Comparison of ENCODE assay signal across 20 cellular contexts in the genomic region with DNA sequence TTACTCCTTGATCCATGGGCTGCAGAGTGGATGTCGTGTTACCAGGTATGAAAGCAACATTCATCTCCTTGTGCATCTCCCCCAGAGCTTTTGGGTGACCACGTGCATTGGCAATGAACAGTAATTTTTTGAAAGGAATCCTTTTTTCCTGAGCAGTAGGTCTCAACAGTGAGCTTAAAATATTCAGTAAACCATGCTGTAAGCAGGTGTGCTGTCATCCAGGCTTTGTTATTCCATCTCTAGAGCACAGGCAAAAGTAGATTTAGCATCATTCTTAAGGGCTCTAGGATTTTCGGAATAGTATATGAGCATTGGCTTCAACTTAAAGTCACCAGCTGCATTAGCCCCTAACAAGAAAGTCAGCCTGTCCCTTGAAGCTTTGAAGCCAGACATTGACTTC. TPM values are rescaled to one million over a fixed set of nuclear protein-coding genes. Genes with fewer than 3 reads are reported as not detected.
DNase-seq lines count a peak whose midpoint lies in the region; ATAC-seq lines count a peak whose summit lies in the region.
"Had no signal": no experiment of that assay in that cellular context is flagged by ENCODE, and none has a peak within 500 bp of the region (broad histone marks: within the 10 kb centered on the region; RNA-seq: fewer than 3 reads in every experiment).

No MANE protein-coding gene starts in this region.

- H3K27ac Mint-ChIP-seq in T-helper 2 cell treated with Interferon-gamma antibody and Interleukin-4, amounts not matched to agents 5 μg/mL and 100 μg/mL, for 36 hours = no peak overlapping the region
- peak overlapping the region in 2 of 3 donors; percentile 67 to 78 for H3K27ac Mint-ChIP-seq in CD4-positive, CD25-positive, alpha-beta regulatory T cell
- peak overlapping the region; percentile 73 for H3K27ac Mint-ChIP-seq in activated CD4-positive, alpha-beta memory T cell treated with anti-CD3 and anti-CD28 coated beads, Interleukin-2, amount 10 ng/mL, durations not matched to agents 7 days and 5 days
- peak overlapping the region; percentile 83 to 87 for H3K27ac Mint-ChIP-seq in effector memory CD8-positive, alpha-beta T cell

- POLR2A ChIA-PET in activated CD4-positive, alpha-beta memory T cell treated with anti-CD3 and anti-CD28 coated beads, Interleukin-2, amount 10 ng/mL, durations not matched to agents 7 days and 5 days (lab: Charles Lee) = interaction anchor here (0.7 to 2.6 kb wide), 7 partner anchors 8 to 1488 kb away, joined by 3 to 9 read pairs (median 5); no protein-coding TSS in a partner anchor

- no peaks in the 10 kb centered on the region for H3K27me3 ChIP-seq in CD4-positive, CD25-positive, alpha-beta regulatory T cell (ENCODE audit: control insufficient read depth, insufficient read depth, low read length)
- H3K27me3 ChIP-seq: BLaER1 treated with 17β-estradiol and CSF1 and Interleukin-3, amounts not matched to agents 10 nM and 100 nM; Peyer's patch had no signal

- no peak for DNase-seq in T-helper 2 cell treated with Interferon-gamma antibody and Interleukin-4, amounts not matched to agents 5 μg/mL and 100 μg/mL, for 36 hours (ENCODE audit: low spot score)
- no peak for DNase-seq in T-helper 2 cell
- DNase-seq in CD4-positive, CD25-positive, alpha-beta regulatory T cell = no peak
- DNase-seq in activated CD4-positive, alpha-beta memory T cell treated with anti-CD3 and anti-CD28 coated beads, Interleukin-2, amount 10 ng/mL, durations not matched to agents 7 days and 5 days = no peak
- DNase-seq in effector memory CD8-positive, alpha-beta T cell = no peak
- DNase-seq in DMS 273 treated with DMSO at 0.1 percent for 48 hours (lab: John Stamatoyannopoulos, UW) = no peak
- DNase-seq: ACHN, DMS53, GF-D8, MM.1S, NCI-H1048, NCI-H1417 treated with DMSO at 0.1 percent for 48 hours, NCI-H187, NCI-H446, NCI-H526 had no signal

- peaks cover 46% of the 10 kb centered on the region for H3K36me3 Mint-ChIP-seq in T-helper 2 cell treated with Interferon-gamma antibody and Interleukin-4, amounts not matched to agents 5 μg/mL and 100 μg/mL, for 36 hours (ENCODE audit: low read depth)
- H3K36me3 Mint-ChIP-seq in CD4-positive, CD25-positive, alpha-beta regulatory T cell = peaks cover 10% of the 10 kb centered on the region
- H3K36me3 Mint-ChIP-seq in activated CD4-positive, alpha-beta memory T cell treated with anti-CD3 and anti-CD28 coated beads, Interleukin-2, amount 10 ng/mL, durations not matched to agents 7 days and 5 days (ENCODE audit: low read depth) = peaks cover 29% of the 10 kb centered on the region
- peaks cover 25% of the 10 kb centered on the region for H3K36me3 Mint-ChIP-seq in effector memory CD8-positive, alpha-beta T cell (ENCODE audit: insufficient read depth)

- H3K9me3 Mint-ChIP-seq in T-helper 2 cell treated with Interferon-gamma antibody and Interleukin-4, amounts not matched to agents 5 μg/mL and 100 μg/mL, for 36 hours = peaks cover 3% of the 10 kb centered on the region
- no peaks in the 10 kb centered on the region for H3K9me3 Mint-ChIP-seq in CD4-positive, CD25-positive, alpha-beta regulatory T cell
- no peaks in the 10 kb centered on the region for H3K9me3 Mint-ChIP-seq in activated CD4-positive, alpha-beta memory T cell treated with anti-CD3 and anti-CD28 coated beads, Interleukin-2, amount 10 ng/mL, durations not matched to agents 7 days and 5 days
- no peaks in the 10 kb centered on the region for H3K9me3 Mint-ChIP-seq in effector memory CD8-positive, alpha-beta T cell

- CTCF ChIA-PET in activated CD4-positive, alpha-beta memory T cell treated with anti-CD3 and anti-CD28 coated beads, Interleukin-2, amount 10 ng/mL, durations not matched to agents 7 days and 5 days (lab: Charles Lee) = interaction anchor here (0.6 to 1.6 kb wide), 8 partner anchors 8 to 1102 kb away, joined by 3 to 9 read pairs (median 3); no protein-coding TSS in a partner anchor

- peaks cover 43% of the 10 kb centered on the region for H3K4me1 Mint-ChIP-seq in T-helper 2 cell treated with Interferon-gamma antibody and Interleukin-4, amounts not matched to agents 5 μg/mL and 100 μg/mL, for 36 hours (ENCODE audit: low read depth)
- H3K4me1 Mint-ChIP-seq in CD4-positive, CD25-positive, alpha-beta regulatory T cell = peaks cover 17 to 55% (median 33%) of the 10 kb centered on the region in 4 donors
- peaks cover 39% of the 10 kb centered on the region for H3K4me1 Mint-ChIP-seq in activated CD4-positive, alpha-beta memory T cell treated with anti-CD3 and anti-CD28 coated beads, Interleukin-2, amount 10 ng/mL, durations not matched to agents 7 days and 5 days
- H3K4me1 Mint-ChIP-seq in effector memory CD8-positive, alpha-beta T cell (ENCODE audit: low read depth in 2 of 2) = peaks cover 25 to 37% of the 10 kb centered on the region in 2 donors

- no peaks in the 10 kb centered on the region for H3K9me3 ChIP-seq in CD4-positive, CD25-positive, alpha-beta regulatory T cell (ENCODE audit: control insufficient read depth in 2 of 2, low read length in 2 of 2)
- H3K9me3 ChIP-seq: Peyer's patch had no signal

- H3K4me3 Mint-ChIP-seq in T-helper 2 cell treated with Interferon-gamma antibody and Interleukin-4, amounts not matched to agents 5 μg/mL and 100 μg/mL, for 36 hours = peak overlapping the region; percentile 83
- peak overlapping the region in 1 of 4 donors; percentile 77 for H3K4me3 Mint-ChIP-seq in CD4-positive, CD25-positive, alpha-beta regulatory T cell
- H3K4me3 Mint-ChIP-seq in activated CD4-positive, alpha-beta memory T cell treated with anti-CD3 and anti-CD28 coated beads, Interleukin-2, amount 10 ng/mL, durations not matched to agents 7 days and 5 days = no peak overlapping the region
- H3K4me3 Mint-ChIP-seq in effector memory CD8-positive, alpha-beta T cell = peak overlapping the region; percentile 76 to 81

- no peaks in the 10 kb centered on the region for H3K27me3 Mint-ChIP-seq in T-helper 2 cell treated with Interferon-gamma antibody and Interleukin-4, amounts not matched to agents 5 μg/mL and 100 μg/mL, for 36 hours (ENCODE audit: low read depth)
- H3K27me3 Mint-ChIP-seq in CD4-positive, CD25-positive, alpha-beta regulatory T cell = no peaks in the 10 kb centered on the region
- H3K27me3 Mint-ChIP-seq in activated CD4-positive, alpha-beta memory T cell treated with anti-CD3 and anti-CD28 coated beads, Interleukin-2, amount 10 ng/mL, durations not matched to agents 7 days and 5 days = no peaks in the 10 kb centered on the region
- no peaks in the 10 kb centered on the region for H3K27me3 Mint-ChIP-seq in effector memory CD8-positive, alpha-beta T cell

- H3K36me3 ChIP-seq in CD4-positive, CD25-positive, alpha-beta regulatory T cell (ENCODE audit: control insufficient read depth, insufficient read depth, low read length) = peaks cover 9% of the 10 kb centered on the region

- no peak for ATAC-seq in CD4-positive, CD25-positive, alpha-beta regulatory T cell (ENCODE audit: low read depth in 2 of 2)
- no peak for ATAC-seq in effector memory CD8-positive, alpha-beta T cell (replicated peaks)
- ATAC-seq in HG03025 (IDR thresholded peaks at IDR 0.05; ENCODE audit: low FRiP score, unreplicated experiment) (no peak), GM18498 (IDR thresholded peaks at IDR 0.05; ENCODE audit: unreplicated experiment) (no peak)

- peak overlapping the region; percentile 26 for H3K27ac ChIP-seq in CD4-positive, CD25-positive, alpha-beta regulatory T cell (ENCODE audit: insufficient read depth, low read length, poor library complexity, severe bottlenecking)
- H3K27ac ChIP-seq: 22Rv1; BLaER1 treated with 17β-estradiol and CSF1 and Interleukin-3, amounts not matched to agents 10 nM and 100 nM had no signal

- H3K4me1 ChIP-seq in CD4-positive, CD25-positive, alpha-beta regulatory T cell (ENCODE audit: control insufficient read depth, insufficient read depth, low read length, poor library complexity, severe bottlenecking) = peaks cover 14% of the 10 kb centered on the region

- H3K4me3 ChIP-seq in CD4-positive, CD25-positive, alpha-beta regulatory T cell (ENCODE audit: low read depth, low read length) = peak overlapping the region; percentile 83
- H3K4me3 ChIP-seq: BLaER1 treated with 17β-estradiol and CSF1 and Interleukin-3, amounts not matched to agents 10 nM and 100 nM; Peyer's patch had no signal

RNA-seq across cellular contexts. Expression of gene AGPAT3, which starts 27.3 kb away (rescaled TPM):
- 67.8 TPM for total RNA-seq in CD4-positive, CD25-positive, alpha-beta regulatory T cell
- 10 to 100 TPM; 13.3 to 19.8 (median 17.4) TPM for polyA plus RNA-seq in CD4-positive, CD25-positive, alpha-beta regulatory T cell
- 100 to 1,000 TPM; 101 to 102 TPM for total RNA-seq in activated CD4-positive, alpha-beta memory T cell treated with anti-CD3 and anti-CD28 coated beads, Interleukin-2, amount 10 ng/mL, durations not matched to agents 7 days and 5 days
